Comparison of ENCODE assay signal across 10 cellular contexts in genomic region chr4:123350191-123350544, GRCh38. TPM values are rescaled to one million over a fixed set of nuclear protein-coding genes. Genes with fewer than 3 reads are reported as not detected.
DNase-seq lines count a peak whose midpoint lies in the region; ATAC-seq and TF ChIP-seq lines count a peak whose summit lies in the region.
"Had no signal": no experiment of that assay in that cellular context is flagged by ENCODE, and none has a peak within 500 bp of the region (broad histone marks: within the 10 kb centered on the region; RNA-seq: fewer than 3 reads in every experiment).

No MANE protein-coding gene starts in this region.

- DNase-seq in NCI-H1092 treated with DMSO at 0.1 percent for 48 hours (lab: John Stamatoyannopoulos, UW) (peak; percentile 30), NCI-H1092 (lab: John Stamatoyannopoulos, UW) (no peak), NCI-H345 treated with DMSO at 0.1 percent for 48 hours (lab: John Stamatoyannopoulos, UW; ENCODE audit: unreplicated experiment) (peak; percentile 72), dermis blood vessel endothelial cell (peak; percentile 57), NCI-H128 (lab: John Stamatoyannopoulos, UW; ENCODE audit: unreplicated experiment) (no peak), germinal center (ENCODE audit: low spot score) (no peak)
- DNase-seq: activated naive CD4-positive, alpha-beta T cell treated with anti-CD3 and anti-CD28 coated beads, Interleukin-2, amount 10 ng/mL, durations not matched to agents 7 days and 5 days had no signal

- no peak for ATAC-seq in GM18861 (IDR thresholded peaks at IDR 0.05; ENCODE audit: unreplicated experiment)

- H3F3A ChIP-seq in neural cell (ENCODE audit: insufficient read depth, low read length, poor library complexity, severe bottlenecking): no peaks in the 10 kb centered on the region

- H3K79me2 ChIP-seq in neural cell (replicated peaks; ENCODE audit: insufficient read depth, low read length): no peaks in the 10 kb centered on the region

- H3K9ac ChIP-seq in neural cell (ENCODE audit: low read length): no peak overlapping the region

- H3K4me3 ChIP-seq in neural cell (ENCODE audit: low read length): no peak overlapping the region
- H3K4me3 ChIP-seq: skin epidermis had no signal

- peak; percentile 59 for TF ChIP-seq RAD21 in neural cell (conservative IDR thresholded peaks at IDR 0.05)

- H3K4me2 ChIP-seq in neural cell (ENCODE audit: low read length): no peak overlapping the region

- no peaks in the 10 kb centered on the region for H3K36me3 ChIP-seq in neural cell (ENCODE audit: insufficient read depth, low read length)

- H3K27ac ChIP-seq in neural cell (ENCODE audit: low read length): no peak overlapping the region

- H2AFZ ChIP-seq in neural cell (ENCODE audit: low read depth, low read length): no peak overlapping the region

- no peak for TF ChIP-seq EP300 in neural cell (conservative IDR thresholded peaks at IDR 0.05; ENCODE audit: poor library complexity, severe bottlenecking)

- H3K9me2 ChIP-seq in neural cell (ENCODE audit: insufficient read depth, low read length): no peaks in the 10 kb centered on the region

- TF ChIP-seq CTCF in neural cell (IDR thresholded peaks at IDR 0.05; ENCODE audit: poor library complexity, severe bottlenecking): peak; percentile 43

- H4K20me1 ChIP-seq in neural cell (ENCODE audit: insufficient read depth): no peaks in the 10 kb centered on the region

- no peaks in the 10 kb centered on the region for H3K27me3 ChIP-seq in neural cell (ENCODE audit: insufficient read depth, low read depth, low read length)

- no peaks in the 10 kb centered on the region for H3K9me3 ChIP-seq in neural cell (ENCODE audit: low read length)

TF ChIP-seq in neural cell, 6 proteins besides CTCF, POLR2A, EP300 and RAD21:
- TF ChIP-seq POLR2AphosphoS5 (IDR thresholded peaks at IDR 0.05): no peak
- peak; percentile 50 for TF ChIP-seq SMC3 (conservative IDR thresholded peaks at IDR 0.05; ENCODE audit: poor library complexity)

RNA-seq across cellular contexts. Expression of gene SPRY1, which starts 46.4 kb away (rescaled TPM):
- total RNA-seq in dermis blood vessel endothelial cell: 27.2 and 43.7 TPM in 2 replicates
- polyA plus RNA-seq in neural cell: 0.58 and 2.4 TPM in 2 replicates
- polyA minus RNA-seq in neural cell: 2.9 and 3.7 TPM in 2 replicates

Comparison
In these comparisons a context has a peak if more than half of its experiments do, and no peak if none do; other contexts are left out.
1. DNase-seq: peak in NCI-H1092 treated with DMSO at 0.1 percent for 48 hours (single experiment), NCI-H345 treated with DMSO at 0.1 percent for 48 hours (single experiment) and dermis blood vessel endothelial cell (single experiment); none in NCI-H1092 (single experiment), NCI-H128 (single experiment) and germinal center (single experiment).